Comparison of ENCODE assay signal across 15 cellular contexts in genomic region chr2:148534416-148535205, GRCh38.
A peak's percentile ranks its signal among the peaks of the same experiment; 100 is the strongest.
DNase-seq lines count a peak whose midpoint lies in the region; TF ChIP-seq lines count a peak whose summit lies in the region.
"Had no signal": no experiment of that assay in that cellular context is flagged by ENCODE, and none has a peak within 500 bp of the region (broad histone marks: within the 10 kb centered on the region; RNA-seq: fewer than 3 reads in every experiment).

No MANE protein-coding gene starts in this region.

- H3K4me3 Mint-ChIP-seq in type B pancreatic cell = no peak overlapping the region
- H3K4me3 Mint-ChIP-seq: activated naive CD8-positive, alpha-beta T cell; mesothelial cell of epicardium had no signal

- peaks cover 3% of the 10 kb centered on the region for H3K27me3 Mint-ChIP-seq in type B pancreatic cell
- H3K27me3 Mint-ChIP-seq: activated naive CD8-positive, alpha-beta T cell had no signal

- no peaks in the 10 kb centered on the region for H3K36me3 ChIP-seq in mesendoderm (ENCODE audit: control insufficient read depth, insufficient read depth, low read length)
- H3K36me3 ChIP-seq: esophagus squamous epithelium, prostate gland, uterus had no signal

- H3K27me3 ChIP-seq in mesendoderm (ENCODE audit: insufficient read depth, low read length, poor library complexity) = no peaks in the 10 kb centered on the region
- H3K27me3 ChIP-seq: uterus had no signal

- H3K4me3 ChIP-seq in fibroblast of the aortic adventitia (ENCODE audit: low read depth, low read length) (no peak overlapping the region), mesendoderm (ENCODE audit: low read length) (no peak overlapping the region)
- H3K4me3 ChIP-seq: esophagus squamous epithelium, prostate gland, uterus had no signal

- no peak overlapping the region for H2BK120ac ChIP-seq in mesendoderm (ENCODE audit: low read depth, low read length)

- no peaks in the 10 kb centered on the region for H3K79me2 ChIP-seq in mesendoderm (ENCODE audit: control insufficient read depth, insufficient read depth, low read length)

- H3K9me3 Mint-ChIP-seq in type B pancreatic cell = no peaks in the 10 kb centered on the region
- H3K9me3 Mint-ChIP-seq: mesothelial cell of epicardium had no signal

- DNase-seq in Ammon's horn (ENCODE audit: low spot score) (peak; percentile 28), NCI-H526 treated with DMSO at 0.1 percent for 48 hours (lab: John Stamatoyannopoulos, UW) (peak; percentile 78), fibroblast of the aortic adventitia (ENCODE audit: low read depth) (peak; percentile 45), mesendoderm (peak; percentile 74), GM10248 (ENCODE audit: extremely low spot score) (no peak), HUDEP-2 (lab: John Stamatoyannopoulos, UW; ENCODE audit: unreplicated experiment in 76 of 76) (no peak), CD1c-positive myeloid dendritic cell (ENCODE audit: extremely low spot score) (no peak), type B pancreatic cell (ENCODE audit: extremely low spot score, unreplicated experiment) (no peak)
- DNase-seq: esophagus squamous epithelium; NCI-H1436; stimulated activated CD4-positive, alpha-beta T cell treated with anti-CD3 and anti-CD28 coated beads, Interleukin-2, amount 100 ng/mL, for 24 hours had no signal

- H3K9ac ChIP-seq in mesendoderm (ENCODE audit: low read length) = no peak overlapping the region

- no peak overlapping the region for H3K56ac ChIP-seq in mesendoderm (ENCODE audit: low read length)

- no peak overlapping the region for H3K27ac ChIP-seq in mesendoderm (ENCODE audit: low read depth, low read length)
- H3K27ac ChIP-seq: esophagus squamous epithelium, prostate gland, uterus had no signal

- no peak for TF ChIP-seq CTCF in fibroblast of the aortic adventitia (IDR thresholded peaks at IDR 0.05; ENCODE audit: insufficient read depth, low read length)
- no peak for TF ChIP-seq CTCF in GM10248 (IDR thresholded peaks at IDR 0.05; ENCODE audit: control extremely low read depth, extremely low read depth, low read depth, missing control alignments)
- no peak for TF ChIP-seq CTCF in type B pancreatic cell (conservative IDR thresholded peaks at IDR 0.05)

- H3K27ac Mint-ChIP-seq in type B pancreatic cell = no peak overlapping the region
- H3K27ac Mint-ChIP-seq: activated naive CD8-positive, alpha-beta T cell; mesothelial cell of epicardium had no signal

- H3K4me1 ChIP-seq in mesendoderm (ENCODE audit: control insufficient read depth, low read depth, low read length) = peaks cover 13% of the 10 kb centered on the region
- H3K4me1 ChIP-seq: prostate gland, uterus had no signal

- H3K79me1 ChIP-seq in mesendoderm (ENCODE audit: low read length) = no peaks in the 10 kb centered on the region

- no peaks in the 10 kb centered on the region for H3K36me3 Mint-ChIP-seq in type B pancreatic cell
- H3K36me3 Mint-ChIP-seq: activated naive CD8-positive, alpha-beta T cell; mesothelial cell of epicardium had no signal

- WGBS in mesendoderm (ENCODE audit: extremely low coverage, insufficient coverage, low lambda C conversion rate) = no CpG with 5 or more reads among the region's 12 CpGs

- no peak overlapping the region for H3K4ac ChIP-seq in mesendoderm (ENCODE audit: low read depth, low read length)

- H3K4me1 Mint-ChIP-seq in type B pancreatic cell (ENCODE audit: unreplicated experiment) = no peaks in the 10 kb centered on the region

- no peak overlapping the region for H4K5ac ChIP-seq in mesendoderm (ENCODE audit: low read length)

- H3K4me2 ChIP-seq in mesendoderm (ENCODE audit: low read length) = no peak overlapping the region

- H2BK5ac ChIP-seq in mesendoderm (ENCODE audit: low read length) = peak overlapping the region; percentile 5

- CTCF ChIA-PET in GM10248 (lab: Yijun Ruan, JAX) = interaction anchor here (0.9 to 1.6 kb wide), 2 partner anchors 11 to 25 kb away, joined by 3 to 5 read pairs; no protein-coding TSS in a partner anchor

- no peak overlapping the region for H3K23ac ChIP-seq in mesendoderm (ENCODE audit: low read length)

- POLR2A ChIA-PET in GM10248 (lab: Yijun Ruan, JAX) = no interaction called here

- H4K8ac ChIP-seq in mesendoderm (ENCODE audit: low read depth, low read length) = no peak overlapping the region

- no peak overlapping the region for H2BK15ac ChIP-seq in mesendoderm (replicated peaks; ENCODE audit: low read depth)

- H3K18ac ChIP-seq in mesendoderm (ENCODE audit: low read length) = no peak overlapping the region

- no peak overlapping the region for H2AK5ac ChIP-seq in mesendoderm (ENCODE audit: low read length)

Comparison
In these comparisons a context has a peak if more than half of its experiments do, and no peak if none do; other contexts are left out.
1. DNase-seq: peak in Ammon's horn (single experiment), NCI-H526 treated with DMSO at 0.1 percent for 48 hours (single experiment), fibroblast of the aortic adventitia (single experiment) and mesendoderm (single experiment); none in GM10248 (single experiment), HUDEP-2 (0 of 76), CD1c-positive myeloid dendritic cell (single experiment) and type B pancreatic cell (single experiment).